Comparison of ENCODE assay signal across 13 cellular contexts in the genomic region with DNA sequence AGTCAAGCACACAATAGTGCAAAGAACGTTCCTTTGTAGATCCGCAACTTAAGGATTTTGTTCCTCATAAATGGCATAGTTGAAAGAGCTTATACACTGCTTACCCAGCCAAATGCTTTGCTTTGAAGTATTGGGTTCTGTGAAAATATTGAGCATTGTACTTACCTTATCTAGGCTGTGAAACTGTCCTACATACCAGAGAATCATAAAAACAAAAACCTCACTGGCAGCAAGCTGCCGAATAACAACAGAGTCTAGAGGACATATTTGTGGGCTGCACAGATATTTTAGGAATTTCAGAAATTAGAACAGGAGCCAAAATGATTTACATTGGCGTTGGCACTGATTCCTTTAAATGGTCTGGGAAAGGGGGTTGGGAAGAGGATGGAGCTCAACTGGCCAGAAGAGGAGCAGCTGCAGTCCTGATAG.
DNase-seq lines count a peak whose midpoint lies in the region; ATAC-seq and TF ChIP-seq lines count a peak whose summit lies in the region.
"Had no signal": no experiment of that assay in that cellular context is flagged by ENCODE, and none has a peak within 500 bp of the region (broad histone marks: within the 10 kb centered on the region; RNA-seq: fewer than 3 reads in every experiment).

No MANE protein-coding gene starts in this region.

- in situ Hi-C loops in G401 (cut with HindIII; ENCODE audit: low sequenced_read_pairs), result no loop called here
- in situ Hi-C loops in GM13976 (cut with MboI; ENCODE audit: low sequenced_read_pairs, unreplicated experiment), result no loop called here

- H3K9me3 ChIP-seq in PC-3 (ENCODE audit: low read length), result no peaks in the 10 kb centered on the region
- H3K9me3 ChIP-seq: ovary, thyroid gland had no signal

- no peaks in the 10 kb centered on the region for H4K20me1 ChIP-seq in PC-3 (ENCODE audit: low read length)

- POLR2A ChIA-PET in PC-3 (lab: Charles Lee; ENCODE audit: unreplicated experiment), result no interaction called here

- CTCF ChIA-PET in PC-3 (lab: Charles Lee), result interaction anchor here (0.5 to 1.4 kb wide), 4 partner anchors 11 to 197 kb away, joined by 3 to 7 read pairs (median 3); no protein-coding TSS in a partner anchor

- no peaks in the 10 kb centered on the region for H3K79me2 ChIP-seq in PC-3 (ENCODE audit: low read length)

- peak overlapping the region; percentile 18 for H3K4me3 ChIP-seq in PC-3 (ENCODE audit: low read length)
- H3K4me3 ChIP-seq: ovary, thyroid gland had no signal

- BruUV-seq in PC-3 (replicated peaks; lab: Mats Ljungman, UMichigan), result TSS peak; percentile 3

- 0 out of 2 replicates have a peak overlapping the region, but pooled peaks have one; percentile 1 for H3K27ac ChIP-seq in PC-3 (ENCODE audit: low read length)
- H3K27ac ChIP-seq: thyroid gland had no signal

- DNase-seq in AG20443 (ENCODE audit: low spot score), result peak; percentile 66
- DNase-seq in PC-3, result peak; percentile 98
- DNase-seq in fibroblast of gingiva (ENCODE audit: low read depth), result peak; percentile 73
- peak; percentile 69 for DNase-seq in non-pigmented ciliary epithelial cell (ENCODE audit: low read depth)
- no peak for DNase-seq in G401 (ENCODE audit: low spot score)
- DNase-seq in GM13976 (ENCODE audit: low spot score), result no peak
- no peak for DNase-seq in HPDE6-E6E7 (ENCODE audit: extremely low spot score)
- DNase-seq: activated B cell treated with CpG ODN at 0.5 μM for 24 hours, GDM1, NCI-H2081, ovary, thyroid gland had no signal

- no peaks in the 10 kb centered on the region for H3K9me2 ChIP-seq in PC-3 (replicated peaks; ENCODE audit: low read length)

- peaks cover 43% of the 10 kb centered on the region for H3K4me1 ChIP-seq in PC-3 (ENCODE audit: insufficient read depth, low read length)

- no peak overlapping the region for H3K9ac ChIP-seq in PC-3 (ENCODE audit: low read length)

- H2AFZ ChIP-seq in PC-3 (ENCODE audit: low read length), result 0 out of 2 replicates have a peak overlapping the region, but pooled peaks have one; percentile 1

- 0 out of 2 replicates have a peak, but pooled peaks have one; percentile 8 for TF ChIP-seq CTCF in PC-3 (conservative IDR thresholded peaks at IDR 0.05; ENCODE audit: low read depth, low read length)
- no peak for TF ChIP-seq CTCF in GM13976 (IDR thresholded peaks at IDR 0.05; ENCODE audit: borderline replicate concordance, control extremely low read depth, extremely low read depth, insufficient read depth, missing control alignments)

- ATAC-seq in PC-3, result peak; percentile 49
- no peak for ATAC-seq in HG03457 (IDR thresholded peaks at IDR 0.05; ENCODE audit: unreplicated experiment)

- H3F3A ChIP-seq in PC-3 (ENCODE audit: low read length, unreplicated experiment), result peaks cover 6% of the 10 kb centered on the region

- no peaks in the 10 kb centered on the region for H3K27me3 ChIP-seq in PC-3 (ENCODE audit: low read length)
- H3K27me3 ChIP-seq: ovary, thyroid gland had no signal

- peak overlapping the region; percentile 71 for H3K4me2 ChIP-seq in PC-3 (ENCODE audit: low read length)

- intact Hi-C loops in PC-3 (cut with micrococcal nuclease), result no loop called here

- peaks cover 11% of the 10 kb centered on the region for H3K36me3 ChIP-seq in PC-3 (ENCODE audit: low read depth, low read length)
- H3K36me3 ChIP-seq: ovary had no signal

Comparison
In these comparisons a context has a peak if more than half of its experiments do, and no peak if none do; other contexts are left out.
1. DNase-seq: peak in AG20443 (single experiment), PC-3 (single experiment), fibroblast of gingiva (single experiment) and non-pigmented ciliary epithelial cell (single experiment); none in G401 (single experiment), GM13976 (single experiment) and HPDE6-E6E7 (single experiment).